Comparison of ENCODE assay signal across 20 cellular contexts in the genomic region with DNA sequence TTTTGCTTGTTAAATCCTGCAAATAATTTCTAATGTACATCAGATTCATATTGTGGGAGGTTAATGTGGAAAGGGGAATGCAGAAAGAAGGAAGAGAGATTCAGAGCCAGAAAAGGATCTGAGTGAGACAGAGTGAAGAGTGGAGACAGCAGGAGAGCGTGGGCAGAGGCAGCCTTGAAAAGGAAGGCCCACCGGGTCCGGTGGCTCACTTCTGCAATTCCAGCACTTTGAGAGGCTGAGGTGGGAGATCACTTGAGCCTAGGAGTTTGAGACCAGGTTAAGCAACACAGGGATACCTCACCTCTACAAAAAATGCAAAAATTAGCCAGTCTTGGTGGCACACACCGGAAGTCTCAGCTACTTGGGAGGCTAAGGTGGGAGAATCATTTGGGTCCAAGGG.
DNase-seq lines count a peak whose midpoint lies in the region; TF ChIP-seq lines count a peak whose summit lies in the region.
"Had no signal": no experiment of that assay in that cellular context is flagged by ENCODE, and none has a peak within 500 bp of the region (broad histone marks: within the 10 kb centered on the region; RNA-seq: fewer than 3 reads in every experiment).

No MANE protein-coding gene starts in this region.

- H3K36me3 Mint-ChIP-seq in activated T-cell treated with anti-CD3 and anti-CD28 coated beads, Interleukin-2, amount 50 U/mL, for 24 hours (ENCODE audit: low read depth) = no peaks in the 10 kb centered on the region

- 87% methylated on average over 4 of the region's 4 CpGs for WGBS in esophagus muscularis mucosa

- H3K27ac ChIP-seq in esophagus muscularis mucosa (replicated peaks in 1 of 4) = no peak overlapping the region
- H3K27ac ChIP-seq: A549; BLaER1 treated with 17β-estradiol and CSF1 and Interleukin-3, amounts not matched to agents 10 nM and 100 nM had no signal

- H3K9me3 ChIP-seq in esophagus muscularis mucosa = peaks cover 0 to 3% (median 0%) of the 10 kb centered on the region in 4 donors
- H3K9me3 ChIP-seq: BE2C had no signal

- H3K4me3 ChIP-seq in esophagus muscularis mucosa = no peak overlapping the region
- H3K4me3 ChIP-seq: A549; BLaER1 treated with 17β-estradiol and CSF1 and Interleukin-3, amounts not matched to agents 10 nM and 100 nM had no signal

- TF ChIP-seq CTCF in esophagus muscularis mucosa (IDR thresholded peaks at IDR 0.05) = no peak

- intact Hi-C loops in esophagus muscularis mucosa (cut with DNase I) = no loop called here

- no peak overlapping the region for H3K4me3 Mint-ChIP-seq in activated T-cell treated with anti-CD3 and anti-CD28 coated beads, Interleukin-2, amount 50 U/mL, for 24 hours
- H3K4me3 Mint-ChIP-seq: CD14-positive monocyte had no signal

- no peaks in the 10 kb centered on the region for H3K36me3 ChIP-seq in esophagus muscularis mucosa
- H3K36me3 ChIP-seq: BE2C; BLaER1 treated with 17β-estradiol and CSF1 and Interleukin-3, amounts not matched to agents 10 nM and 100 nM had no signal

- no peaks in the 10 kb centered on the region for H3K27me3 Mint-ChIP-seq in activated T-cell treated with anti-CD3 and anti-CD28 coated beads, Interleukin-2, amount 50 U/mL, for 24 hours

- TF ChIP-seq EP300 in esophagus muscularis mucosa (IDR thresholded peaks at IDR 0.05) = no peak

- no peak for TF ChIP-seq POLR2A in esophagus muscularis mucosa (IDR thresholded peaks at IDR 0.05; ENCODE audit: low read depth)

- H3K4me1 ChIP-seq in esophagus muscularis mucosa = no peaks in the 10 kb centered on the region
- H3K4me1 ChIP-seq: A549, BE2C had no signal

- H3K27ac Mint-ChIP-seq in activated T-cell treated with anti-CD3 and anti-CD28 coated beads, Interleukin-2, amount 50 U/mL, for 24 hours = no peak overlapping the region

- peaks cover 7% of the 10 kb centered on the region for H3K4me1 Mint-ChIP-seq in activated T-cell treated with anti-CD3 and anti-CD28 coated beads, Interleukin-2, amount 50 U/mL, for 24 hours (ENCODE audit: low read depth)

- DNase-seq in activated T-cell treated with anti-CD3 and anti-CD28 coated beads, Interleukin-2, amount 50 U/mL, for 24 hours = peak; percentile 2
- DNase-seq in activated T-cell treated with anti-CD3 and anti-CD28 coated beads for 4 hours = no peak
- DNase-seq in CD1c-positive myeloid dendritic cell (ENCODE audit: extremely low spot score) = peak; percentile 47
- DNase-seq in esophagus muscularis mucosa (ENCODE audit: extremely low spot score) = peak; percentile 70
- no peak for DNase-seq in DMS 273 treated with DMSO at 0.1 percent for 48 hours (lab: John Stamatoyannopoulos, UW)
- no peak for DNase-seq in SKM-1 (lab: John Stamatoyannopoulos, UW; ENCODE audit: unreplicated experiment)
- DNase-seq: 8988T; ACHN; AML-193; BE2C; Calu3; CD4-positive, alpha-beta memory T cell; COR-L47; DMS153; DND-41; GOT3; HCEC 1CT had no signal

- H3K27me3 ChIP-seq in esophagus muscularis mucosa = no peaks in the 10 kb centered on the region
- H3K27me3 ChIP-seq: BE2C had no signal

- peaks cover 3% of the 10 kb centered on the region for H3K9me3 Mint-ChIP-seq in activated T-cell treated with anti-CD3 and anti-CD28 coated beads, Interleukin-2, amount 50 U/mL, for 24 hours

Comparison
In these comparisons a context has a peak if more than half of its experiments do, and no peak if none do; other contexts are left out.
1. DNase-seq: peak in activated T-cell treated with anti-CD3 and anti-CD28 coated beads, Interleukin-2, amount 50 U/mL, for 24 hours (single experiment), CD1c-positive myeloid dendritic cell (single experiment) and esophagus muscularis mucosa (single experiment); none in activated T-cell treated with anti-CD3 and anti-CD28 coated beads for 4 hours (single experiment), DMS 273 treated with DMSO at 0.1 percent for 48 hours (single experiment) and SKM-1 (single experiment).